Comparison of ENCODE assay signal across 9 cellular contexts in genomic region chr19:12665281-12665573, GRCh38. TPM values are rescaled to one million over a fixed set of nuclear protein-coding genes. Genes with fewer than 3 reads are reported as not detected.
DNase-seq lines count a peak whose midpoint lies in the region; ATAC-seq and TF ChIP-seq lines count a peak whose summit lies in the region.
"Had no signal": no experiment of that assay in that cellular context is flagged by ENCODE, and none has a peak within 500 bp of the region (broad histone marks: within the 10 kb centered on the region; RNA-seq: fewer than 3 reads in every experiment).

No MANE protein-coding gene starts in this region.

- TF ChIP-seq CTCF in IMR-90 (conservative IDR thresholded peaks at IDR 0.05; ENCODE audit: low read depth, low read length) (no peak), left ventricle myocardium inferior (IDR thresholded peaks at IDR 0.05; ENCODE audit: borderline replicate concordance) (no peak), HFFc6 (IDR thresholded peaks at IDR 0.05) (no peak)

- intact Hi-C loops in IMR-90 (cut with micrococcal nuclease), result no loop called here
- intact Hi-C loops in left ventricle myocardium inferior (cut with micrococcal nuclease), result no loop called here

- H3K56ac ChIP-seq in IMR-90 (ENCODE audit: extremely low read depth, insufficient read depth, low read length), result no peak overlapping the region

- no peak overlapping the region for H3K9ac ChIP-seq in IMR-90 (ENCODE audit: low read depth, low read length)

- no peak overlapping the region for H3K23ac ChIP-seq in IMR-90 (ENCODE audit: low read depth, low read length)

- no peak overlapping the region for H3K4ac ChIP-seq in IMR-90 (ENCODE audit: low read depth, low read length)

- in situ Hi-C loops in IMR-90 (cut with MboI; ENCODE audit: low sequenced_read_pairs), result no loop called here

- TF ChIP-seq RAD21 in IMR-90 (IDR thresholded peaks at IDR 0.05; ENCODE audit: low read length), result no peak

- CTCF ChIA-PET in IMR-90 (lab: Yijun Ruan, JAX), result no interaction called here

- no peak overlapping the region for H2AFZ ChIP-seq in IMR-90 (replicated peaks; ENCODE audit: low read length, poor library complexity)

- peak overlapping the region; percentile 95 for H3K27ac Mint-ChIP-seq in stimulated activated naive CD8-positive, alpha-beta T cell treated with anti-CD3 and anti-CD28 coated beads, Interleukin-15, Interleukin-2, amounts not matched to agents 100 ng/mL and 50 ng/mL, for 24 hours
- H3K27ac Mint-ChIP-seq in HFFc6, result no peak overlapping the region

- no peaks in the 10 kb centered on the region for H3K27me3 ChIP-seq in IMR-90 (ENCODE audit: control insufficient read depth, insufficient read depth, low read length)
- no peaks in the 10 kb centered on the region for H3K27me3 ChIP-seq in left ventricle myocardium inferior (ENCODE audit: low read depth)

- H2BK5ac ChIP-seq in IMR-90 (ENCODE audit: low read depth, low read length, poor library complexity, severe bottlenecking), result no peak overlapping the region

- 0 out of 2 replicates have a peak, but pooled peaks cover 13% of the 10 kb centered on the region for H3K9me1 ChIP-seq in IMR-90 (ENCODE audit: insufficient read depth, low read length)

- no peak overlapping the region for H3K18ac ChIP-seq in IMR-90 (ENCODE audit: low read depth, low read length)

- no peaks in the 10 kb centered on the region for H3K27me3 Mint-ChIP-seq in stimulated activated naive CD8-positive, alpha-beta T cell treated with anti-CD3 and anti-CD28 coated beads, Interleukin-15, Interleukin-2, amounts not matched to agents 100 ng/mL and 50 ng/mL, for 24 hours
- peaks cover 4% of the 10 kb centered on the region; the same call in 1 of the 2 replicates for H3K27me3 Mint-ChIP-seq in HFFc6 (ENCODE audit: insufficient read depth)

- peaks cover 33 to 56% of the 10 kb centered on the region in 2 experiments for H3K79me1 ChIP-seq in IMR-90 (ENCODE audit: low read depth in 1 of 2, low read length in 2 of 2)

- no peak overlapping the region for H4K91ac ChIP-seq in IMR-90 (ENCODE audit: insufficient read depth, low read depth, low read length)

- no peak for TF ChIP-seq POLR2A in IMR-90 (IDR thresholded peaks at IDR 0.05; ENCODE audit: low read depth, low read length)

- no peak overlapping the region for H2AK5ac ChIP-seq in IMR-90 (ENCODE audit: low read depth, low read length)

- H3K9me3 ChIP-seq in IMR-90 (ENCODE audit: control insufficient read depth, insufficient read depth, low read length) (no peaks in the 10 kb centered on the region), left ventricle myocardium inferior (replicated peaks) (no peaks in the 10 kb centered on the region)

- H3K4me1 Mint-ChIP-seq in stimulated activated naive CD8-positive, alpha-beta T cell treated with anti-CD3 and anti-CD28 coated beads, Interleukin-15, Interleukin-2, amounts not matched to agents 100 ng/mL and 50 ng/mL, for 24 hours (ENCODE audit: low read depth), result peaks cover 52% of the 10 kb centered on the region
- peaks cover 32% of the 10 kb centered on the region for H3K4me1 Mint-ChIP-seq in HFFc6 (ENCODE audit: low read depth)

- BruUV-seq in IMR-90 (replicated peaks; lab: Mats Ljungman, UMichigan), result no TSS peak

- H4K8ac ChIP-seq in IMR-90 (ENCODE audit: low read depth in 2 of 2, low read length in 2 of 2), result no peak overlapping the region

- H3K27ac ChIP-seq in IMR-90 (ENCODE audit: insufficient read depth, low read length), result no peak overlapping the region
- no peak overlapping the region for H3K27ac ChIP-seq in left ventricle myocardium inferior (replicated peaks)

- H2BK15ac ChIP-seq in IMR-90 (ENCODE audit: low read depth, low read length), result no peak overlapping the region

- H3K36me3 ChIP-seq in IMR-90 (ENCODE audit: control insufficient read depth, insufficient read depth, low read length), result peaks cover 23% of the 10 kb centered on the region
- peaks cover 53% of the 10 kb centered on the region for H3K36me3 ChIP-seq in left ventricle myocardium inferior

- peak overlapping the region; percentile 79 for H2AK9ac ChIP-seq in IMR-90 (replicated peaks; ENCODE audit: low read depth, low read length, poor library complexity)

- no peak overlapping the region for H3K14ac ChIP-seq in IMR-90 (replicated peaks; ENCODE audit: low read depth, low read length)

- H3K4me3 Mint-ChIP-seq in stimulated activated naive CD8-positive, alpha-beta T cell treated with anti-CD3 and anti-CD28 coated beads, Interleukin-15, Interleukin-2, amounts not matched to agents 100 ng/mL and 50 ng/mL, for 24 hours, result peak overlapping the region; percentile 97
- no peak overlapping the region for H3K4me3 Mint-ChIP-seq in HFFc6

- H4K5ac ChIP-seq in IMR-90 (ENCODE audit: low read depth, low read length), result no peak overlapping the region

- ATAC-seq in IMR-90 (ENCODE audit: low read depth) (no peak), GM18517 (IDR thresholded peaks at IDR 0.05; ENCODE audit: unreplicated experiment) (no peak), GM21723 (IDR thresholded peaks at IDR 0.05; ENCODE audit: unreplicated experiment) (no peak)

- H3K4me3 ChIP-seq in IMR-90 (ENCODE audit: insufficient read depth, low read depth, low read length) (no peak overlapping the region), left ventricle myocardium inferior (peak overlapping the region; percentile 92)

- no peak overlapping the region for H2BK120ac ChIP-seq in IMR-90 (ENCODE audit: low read depth, low read length)

- WGBS in IMR-90 (ENCODE audit: extremely low coverage in 2 of 2, insufficient read length in 1 of 2), 2 experiments, result 96% methylated on average over 8 of the region's 10 CpGs; no CpG with 5 or more reads in 1 of the 2 experiments

- peaks cover 28% of the 10 kb centered on the region for H3K36me3 Mint-ChIP-seq in stimulated activated naive CD8-positive, alpha-beta T cell treated with anti-CD3 and anti-CD28 coated beads, Interleukin-15, Interleukin-2, amounts not matched to agents 100 ng/mL and 50 ng/mL, for 24 hours (ENCODE audit: low read depth)
- H3K36me3 Mint-ChIP-seq in HFFc6 (ENCODE audit: low read depth), result peaks cover 5% of the 10 kb centered on the region; the same call in 1 of the 2 replicates

- H3K4me2 ChIP-seq in IMR-90 (ENCODE audit: low read depth, low read length), result no peak overlapping the region

- dilution Hi-C loops in IMR-90 (cut with HindIII; ENCODE audit: low sequenced_read_pairs, unreplicated experiment), result no loop called here

- no peaks in the 10 kb centered on the region for H4K20me1 ChIP-seq in IMR-90 (ENCODE audit: insufficient read depth, low read length)

- H3K9me3 Mint-ChIP-seq in stimulated activated naive CD8-positive, alpha-beta T cell treated with anti-CD3 and anti-CD28 coated beads, Interleukin-15, Interleukin-2, amounts not matched to agents 100 ng/mL and 50 ng/mL, for 24 hours, result no peaks in the 10 kb centered on the region
- no peaks in the 10 kb centered on the region for H3K9me3 Mint-ChIP-seq in HFFc6

- DNase-seq in IMR-90 (no peak), left ventricle myocardium inferior (peak; percentile 55), HFFc6 (no peak)
- peak; percentile 41 for DNase-seq in activated CD4-positive, alpha-beta T cell treated with anti-CD3 and anti-CD28 coated beads, Interleukin-2, amount 50 U/mL, for 4 hours
- DNase-seq in NK-92 treated with Interleukin-12 subunit alpha and Interleukin-12 subunit beta, amount 100 ng/mL, for 24 hours (lab: John Stamatoyannopoulos, UW), result no peak

- H3K4me1 ChIP-seq in IMR-90 (ENCODE audit: control insufficient read depth, insufficient read depth, low read length) (peaks cover 11% of the 10 kb centered on the region), left ventricle myocardium inferior (peaks cover 47% of the 10 kb centered on the region)

- POLR2A ChIA-PET in IMR-90 (lab: Charles Lee; ENCODE audit: unreplicated experiment), result no interaction called here

- H2BK20ac ChIP-seq in IMR-90 (ENCODE audit: low read depth, low read length), result no peak overlapping the region

TF ChIP-seq in IMR-90, 13 proteins besides CTCF, POLR2A, EP300 and RAD21 (continues in another document):
- TF ChIP-seq MAFK (IDR thresholded peaks at IDR 0.05; ENCODE audit: low read depth, low read length), result no peak
- TF ChIP-seq MXI1 (IDR thresholded peaks at IDR 0.05; ENCODE audit: borderline replicate concordance, low read depth, low read length), result no peak
- no peak for TF ChIP-seq MAZ (IDR thresholded peaks at IDR 0.05; ENCODE audit: borderline replicate concordance, low read depth, low read length)
- no peak for TF ChIP-seq FOS (IDR thresholded peaks at IDR 0.05; ENCODE audit: low read depth, low read length)
- no peak for TF ChIP-seq NFE2L2 (IDR thresholded peaks at IDR 0.05; ENCODE audit: low read depth, low read length)

RNA-seq across cellular contexts. Expression of gene MAN2B1, which starts 1.3 kb away (rescaled TPM):
- total RNA-seq in IMR-90 (2012; rRNA removed) (10.4 and 10.6 TPM in 2 replicates), left ventricle myocardium inferior (26.7 TPM)
- polyA plus RNA-seq in IMR-90 (2012; rRNA removed), result 55.4 and 64.0 TPM in 2 replicates
- polyA plus RNA-seq in IMR-90 (2012; cell fraction: cytosol; rRNA removed), result 42.0 and 77.7 TPM in 2 replicates
- 104 and 163 TPM in 2 replicates for polyA plus RNA-seq in IMR-90 (2012; cell fraction: nucleus; rRNA removed; ENCODE audit: low replicate concordance)
- 10 to 100 TPM; 49.9 to 69.9 (median 65.2) TPM for total RNA-seq in HFFc6 (2021; fragmentation: NEBNext Ultra II Directional; extraction: Animal tissue kit (Norgen Biotek cat#: 25700))

RNA-seq across cellular contexts. Expression of gene WDR83, which starts 1.4 kb away (rescaled TPM):
- 5.3 and 5.9 TPM in 2 replicates for total RNA-seq in IMR-90 (2012; rRNA removed)
- 8.9 and 10.5 TPM in 2 replicates for polyA plus RNA-seq in IMR-90 (2012; rRNA removed)
- polyA plus RNA-seq in IMR-90 (2012; cell fraction: cytosol; rRNA removed), result 8.9 and 11.7 TPM in 2 replicates
- 17.2 and 35.7 TPM in 2 replicates for polyA plus RNA-seq in IMR-90 (2012; cell fraction: nucleus; rRNA removed; ENCODE audit: low replicate concordance)
- total RNA-seq in left ventricle myocardium inferior, result 8.4 TPM
- total RNA-seq in HFFc6 (2021; fragmentation: NEBNext Ultra II Directional; extraction: Animal tissue kit (Norgen Biotek cat#: 25700)), result 10 to 100 TPM in 3 of 6 experiments, 1 to 10 TPM in 3; 8.6 to 13.3 (median 9.9) TPM

RNA-seq across cellular contexts. Expression of gene DHPS, which starts 16.5 kb away (rescaled TPM):
- total RNA-seq in IMR-90 (2012; rRNA removed), result 73.3 and 82.8 TPM in 2 replicates
- polyA plus RNA-seq in IMR-90 (2012; rRNA removed), result 85.0 and 88.6 TPM in 2 replicates
- polyA plus RNA-seq in IMR-90 (2012; cell fraction: cytosol; rRNA removed), result 101 and 107 TPM in 2 replicates
- 256 and 333 TPM in 2 replicates for polyA plus RNA-seq in IMR-90 (2012; cell fraction: nucleus; rRNA removed; ENCODE audit: low replicate concordance)
- total RNA-seq in left ventricle myocardium inferior, result 50.8 TPM
- total RNA-seq in HFFc6 (2021; fragmentation: NEBNext Ultra II Directional; extraction: Animal tissue kit (Norgen Biotek cat#: 25700)), result 10 to 100 TPM; 53.3 to 69.2 (median 59.6) TPM

RNA-seq across cellular contexts. Expression of gene GNG14, which starts 22.6 kb away (rescaled TPM):
- not detected in 2 replicates for total RNA-seq in IMR-90 (2012; rRNA removed)
- polyA plus RNA-seq in IMR-90 (2012; rRNA removed), result not detected in 2 replicates
- polyA plus RNA-seq in IMR-90 (2012; cell fraction: cytosol; rRNA removed), result not detected in 2 replicates
- not detected in 2 replicates for polyA plus RNA-seq in IMR-90 (2012; cell fraction: nucleus; rRNA removed; ENCODE audit: low replicate concordance)
- total RNA-seq in left ventricle myocardium inferior, result not detected
- total RNA-seq in HFFc6 (2021; fragmentation: NEBNext Ultra II Directional; extraction: Animal tissue kit (Norgen Biotek cat#: 25700)), result not detected
- total RNA-seq: pulmonary artery endothelial cell had no signal

RNA-seq across cellular contexts. Expression of gene FBXW9, which starts 31.2 kb away (rescaled TPM):
- total RNA-seq in IMR-90 (2012; rRNA removed), result 8.6 and 9.5 TPM in 2 replicates
- polyA plus RNA-seq in IMR-90 (2012; rRNA removed), result 14.2 and 14.4 TPM in 2 replicates
- polyA plus RNA-seq in IMR-90 (2012; cell fraction: cytosol; rRNA removed), result 8.1 and 16.5 TPM in 2 replicates
- polyA plus RNA-seq in IMR-90 (2012; cell fraction: nucleus; rRNA removed; ENCODE audit: low replicate concordance), result 14.0 and 41.0 TPM in 2 replicates
- 1.8 TPM for total RNA-seq in left ventricle myocardium inferior
- total RNA-seq in HFFc6 (2021; fragmentation: NEBNext Ultra II Directional; extraction: Animal tissue kit (Norgen Biotek cat#: 25700)), result 1 to 10 TPM; 4.5 to 7.1 (median 5.4) TPM

Comparison
In these comparisons a context has a peak if more than half of its experiments do, and no peak if none do; other contexts are left out.
1. DNase-seq: peak in activated CD4-positive, alpha-beta T cell treated with anti-CD3 and anti-CD28 coated beads, Interleukin-2, amount 50 U/mL, for 4 hours (2 of 2) and left ventricle myocardium inferior (single experiment); none in IMR-90 (single experiment), HFFc6 (single experiment) and NK-92 treated with Interleukin-12 subunit alpha and Interleukin-12 subunit beta, amount 100 ng/mL, for 24 hours (single experiment).